Comparison of ENCODE assay signal across 21 cellular contexts in genomic region chr12:132024758-132025157, GRCh38.
DNase-seq lines count a peak whose midpoint lies in the region; ATAC-seq, FAIRE-seq and TF ChIP-seq lines count a peak whose summit lies in the region.
"Had no signal": no experiment of that assay in that cellular context is flagged by ENCODE, and none has a peak within 500 bp of the region (broad histone marks: within the 10 kb centered on the region; RNA-seq: fewer than 3 reads in every experiment).

No MANE protein-coding gene starts in this region.

- no peak overlapping the region for H3K4me3 ChIP-seq in bronchial epithelial cell (ENCODE audit: low read depth, low read length)
- H3K4me3 ChIP-seq in left lung: no peak overlapping the region
- H3K4me3 ChIP-seq in hepatocyte: no peak overlapping the region
- H3K4me3 ChIP-seq: A549, HAP-1, SK-N-MC had no signal

- no peak overlapping the region for H3K4me2 ChIP-seq in hepatocyte
- H3K4me2 ChIP-seq: A549 had no signal

- H4K20me1 ChIP-seq in hepatocyte (ENCODE audit: insufficient read depth, poor library complexity, severe bottlenecking): no peaks in the 10 kb centered on the region

- H3K36me3 ChIP-seq in bronchial epithelial cell (ENCODE audit: control insufficient read depth, insufficient read depth, low read length) (peaks cover 47% of the 10 kb centered on the region), left lung (peaks cover 3 to 98% of the 10 kb centered on the region in 2 donors), hepatocyte (replicated peaks; ENCODE audit: insufficient read depth, low read depth) (no peaks in the 10 kb centered on the region)

- no peak for TF ChIP-seq CTCF in bronchial epithelial cell (IDR thresholded peaks at IDR 0.05; ENCODE audit: insufficient read depth, low read length, severe bottlenecking)
- TF ChIP-seq CTCF in left lung (IDR thresholded peaks at IDR 0.05): no peak
- no peak for TF ChIP-seq CTCF in hepatocyte (IDR thresholded peaks at IDR 0.05; ENCODE audit: poor library complexity)

- H3K9me2 ChIP-seq in hepatocyte (replicated peaks; ENCODE audit: insufficient read depth): no peaks in the 10 kb centered on the region

- no peaks in the 10 kb centered on the region for H3K9me3 Mint-ChIP-seq in activated naive CD4-positive, alpha-beta T cell treated with anti-CD3 and anti-CD28 coated beads, Interleukin-2, amount 50 U/mL, for 24 hours
- H3K9me3 Mint-ChIP-seq: CD4-positive, alpha-beta T cell had no signal

- H3K79me2 ChIP-seq in hepatocyte: no peaks in the 10 kb centered on the region

- H3K4me3 Mint-ChIP-seq in activated naive CD4-positive, alpha-beta T cell treated with anti-CD3 and anti-CD28 coated beads, Interleukin-2, amount 50 U/mL, for 24 hours: no peak overlapping the region
- H3K4me3 Mint-ChIP-seq: CD4-positive, alpha-beta T cell had no signal

- FAIRE-seq in bronchial epithelial cell (lab: Jason Lieb, UNC): peak; percentile 18
- FAIRE-seq: A549 had no signal

- no peak overlapping the region for H2AFZ ChIP-seq in hepatocyte

- H3K27ac Mint-ChIP-seq in activated naive CD4-positive, alpha-beta T cell treated with anti-CD3 and anti-CD28 coated beads, Interleukin-2, amount 50 U/mL, for 24 hours: peak overlapping the region; percentile 65
- H3K27ac Mint-ChIP-seq: CD4-positive, alpha-beta T cell had no signal

- H3K36me3 Mint-ChIP-seq in activated naive CD4-positive, alpha-beta T cell treated with anti-CD3 and anti-CD28 coated beads, Interleukin-2, amount 50 U/mL, for 24 hours: peaks cover 20% of the 10 kb centered on the region

- ATAC-seq in GM19035 (IDR thresholded peaks at IDR 0.05; ENCODE audit: unreplicated experiment) (no peak), left lung (no peak)
- ATAC-seq: A549, Panc1 had no signal

- H3K9me3 ChIP-seq in left lung: no peaks in the 10 kb centered on the region
- H3K9me3 ChIP-seq in hepatocyte (ENCODE audit: low read depth): no peaks in the 10 kb centered on the region
- H3K9me3 ChIP-seq: A549, HAP-1 had no signal

- intact Hi-C loops in left lung (cut with DNase I): no loop called here

- no peaks in the 10 kb centered on the region for H3K4me1 ChIP-seq in left lung
- no peaks in the 10 kb centered on the region for H3K4me1 ChIP-seq in hepatocyte (ENCODE audit: insufficient read depth)
- H3K4me1 ChIP-seq: A549, HAP-1 had no signal

- no peaks in the 10 kb centered on the region for H3K4me1 Mint-ChIP-seq in activated naive CD4-positive, alpha-beta T cell treated with anti-CD3 and anti-CD28 coated beads, Interleukin-2, amount 50 U/mL, for 24 hours

- DNase-seq in activated naive CD4-positive, alpha-beta T cell treated with anti-CD3 and anti-CD28 coated beads, Interleukin-2, amount 50 U/mL, for 16 hours: no peak
- peak; percentile 69 for DNase-seq in NOMO-1 treated with DMSO at 0.1 percent for 48 hours (lab: John Stamatoyannopoulos, UW; ENCODE audit: unreplicated experiment)
- no peak for DNase-seq in bronchial epithelial cell (ENCODE audit: low read depth)
- no peak for DNase-seq in NK-92 treated with Interleukin-12 subunit alpha and Interleukin-12 subunit beta, amount 100 ng/mL, for 24 hours (lab: John Stamatoyannopoulos, UW)
- DNase-seq in left lung: no peak
- no peak for DNase-seq in hepatocyte (ENCODE audit: low spot score)
- DNase-seq: Calu3; CD4-positive, alpha-beta T cell; DMS79; IMR-90; MM.1S; NCI-H1417 treated with DMSO at 0.1 percent for 48 hours; NCI-H1930; NCI-H446; NCI-H69 had no signal

- no peaks in the 10 kb centered on the region for H3K27me3 Mint-ChIP-seq in activated naive CD4-positive, alpha-beta T cell treated with anti-CD3 and anti-CD28 coated beads, Interleukin-2, amount 50 U/mL, for 24 hours
- H3K27me3 Mint-ChIP-seq: CD4-positive, alpha-beta T cell had no signal

- H3K27me3 ChIP-seq in bronchial epithelial cell (ENCODE audit: control insufficient read depth, insufficient read depth, low read length) (no peaks in the 10 kb centered on the region), left lung (no peaks in the 10 kb centered on the region), hepatocyte (no peaks in the 10 kb centered on the region)

- H3K27ac ChIP-seq in left lung: no peak overlapping the region
- no peak overlapping the region for H3K27ac ChIP-seq in hepatocyte
- H3K27ac ChIP-seq: A549, SK-N-MC had no signal

- WGBS in hepatocyte (ENCODE audit: low lambda C conversion rate, missing lambda C conversion rate): 93% methylated on average over 10 of the region's 11 CpGs
